Comparison of ENCODE assay signal across 1 cellular context in genomic region chr6:4804095-4804494, GRCh38.
TF ChIP-seq lines count a peak whose summit lies in the region.

No MANE protein-coding gene starts in this region.

TF ChIP-seq in SK-N-SH, 30 proteins besides CTCF, POLR2A, EP300 and RAD21 (continued from another document):
- TF ChIP-seq ZBTB33 (IDR thresholded peaks at IDR 0.05; ENCODE audit: borderline replicate concordance, low read depth) (no peak), RXRA (IDR thresholded peaks at IDR 0.05; ENCODE audit: borderline replicate concordance, low read depth) (no peak), ELF1 (IDR thresholded peaks at IDR 0.05) (no peak), YY1 (IDR thresholded peaks at IDR 0.05; ENCODE audit: low read depth) (no peak), TCF12 (IDR thresholded peaks at IDR 0.05) (no peak), POLR2AphosphoS5 (IDR thresholded peaks at IDR 0.05; ENCODE audit: low read depth, low read length) (no peak), PBX3 (IDR thresholded peaks at IDR 0.05) (no peak), USF1 (IDR thresholded peaks at IDR 0.05; ENCODE audit: borderline replicate concordance, low read depth) (no peak), TAF1 (IDR thresholded peaks at IDR 0.05; ENCODE audit: borderline replicate concordance, low read depth, low read length) (no peak), SMC3 (IDR thresholded peaks at IDR 0.05; ENCODE audit: low read depth, low read length) (no peak), CHD2 (IDR thresholded peaks at IDR 0.05; ENCODE audit: low read length, partially characterized antibody) (no peak)
